In the genomic region with DNA sequence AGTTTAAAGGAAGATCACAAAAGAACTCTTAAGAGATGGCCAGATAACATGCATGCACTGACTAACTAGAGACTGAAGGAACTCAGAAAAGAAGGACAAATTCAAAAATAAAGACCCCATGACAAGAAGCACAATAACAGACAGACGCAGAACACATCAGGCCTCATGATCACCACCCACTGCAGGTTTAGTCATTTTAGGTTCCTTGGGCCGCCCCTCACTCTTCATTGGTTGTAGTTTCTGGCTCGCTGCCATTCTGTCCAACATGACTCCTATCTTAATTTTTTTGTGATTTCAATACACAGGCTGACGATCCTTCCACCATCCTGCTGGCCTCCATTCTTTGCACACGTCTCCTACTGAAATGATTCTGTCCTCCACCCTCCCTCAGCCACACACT, we compare ENCODE assay signal across 10 cellular contexts. TPM values are rescaled to one million over a fixed set of nuclear protein-coding genes. Genes with fewer than 3 reads are reported as not detected.
A peak's percentile ranks its signal among the peaks of the same experiment; 100 is the strongest.
DNase-seq lines count a peak whose midpoint lies in the region; ATAC-seq, FAIRE-seq and TF ChIP-seq lines count a peak whose summit lies in the region.
"Had no signal": no experiment of that assay in that cellular context is flagged by ENCODE, and none has a peak within 500 bp of the region (broad histone marks: within the 10 kb centered on the region; RNA-seq: fewer than 3 reads in every experiment).

No MANE protein-coding gene starts in this region.

- intact Hi-C loops in endothelial cell of umbilical vein (cut with micrococcal nuclease): loop anchor here (2.0 kb wide), 1 partner anchor 13 kb away; no protein-coding TSS in a partner anchor

- H3K9me3 ChIP-seq in OCI-LY1 (ENCODE audit: low read length) (0 out of 2 replicates have a peak, but pooled peaks cover 6% of the 10 kb centered on the region), endothelial cell of umbilical vein (replicated peaks; ENCODE audit: control insufficient read depth, insufficient read depth, low read length) (no peaks in the 10 kb centered on the region), trophoblast cell (ENCODE audit: insufficient read depth, low read depth, low read length) (no peaks in the 10 kb centered on the region)
- H3K9me3 ChIP-seq: Peyer's patch had no signal

- H3K36me3 Mint-ChIP-seq in T-helper 2 cell treated with Interferon-gamma antibody and Interleukin-4, amounts not matched to agents 5 μg/mL and 100 μg/mL, for 36 hours (ENCODE audit: low read depth): peaks cover 17% of the 10 kb centered on the region

- no peak for FAIRE-seq in endothelial cell of umbilical vein (lab: Jason Lieb, UNC)

- H2BK5ac ChIP-seq in trophoblast cell (ENCODE audit: low read depth, low read length, poor library complexity): no peak overlapping the region

- TF ChIP-seq POLR2A in endothelial cell of umbilical vein (IDR thresholded peaks at IDR 0.05; ENCODE audit: low read depth, low read length): no peak

- dilution Hi-C loops in endothelial cell of umbilical vein (cut with MboI; ENCODE audit: extremely low pct_ligation_motif_present, low sequenced_read_pairs): no loop called here

- WGBS in trophoblast cell (ENCODE audit: extremely low coverage, insufficient coverage, insufficient read length): no CpG with 5 or more reads among the region's 5 CpGs

- no peak for ATAC-seq in HG03378 (IDR thresholded peaks at IDR 0.05; ENCODE audit: unreplicated experiment)

- no peak overlapping the region for H3K4ac ChIP-seq in trophoblast cell (ENCODE audit: low read depth, low read length)

- peaks cover 5% of the 10 kb centered on the region for H3K27me3 Mint-ChIP-seq in T-helper 2 cell treated with Interferon-gamma antibody and Interleukin-4, amounts not matched to agents 5 μg/mL and 100 μg/mL, for 36 hours (ENCODE audit: low read depth)
- H3K27me3 Mint-ChIP-seq: activated naive CD8-positive, alpha-beta T cell treated with anti-CD3 and anti-CD28 coated beads, Interleukin-2, amount 10 ng/mL, durations not matched to agents 7 days and 5 days had no signal

- H3K4me3 ChIP-seq in OCI-LY1 (ENCODE audit: low read depth, low read length, poor library complexity, severe bottlenecking) (peak overlapping the region; percentile 53), endothelial cell of umbilical vein (replicated peaks in 1 of 3; ENCODE audit: insufficient read depth in 1 of 3, low read depth in 1 of 3, low read length in 3 of 3) (no peak overlapping the region), trophoblast cell (ENCODE audit: low read depth, low read length) (no peak overlapping the region)

- no peaks in the 10 kb centered on the region for H3K79me1 ChIP-seq in trophoblast cell (ENCODE audit: low read length)

- H3K23ac ChIP-seq in trophoblast cell (ENCODE audit: low read length): peak overlapping the region; percentile 80

- H2AFZ ChIP-seq in OCI-LY1 (ENCODE audit: low read length): no peak overlapping the region
- H2AFZ ChIP-seq in endothelial cell of umbilical vein (ENCODE audit: low read depth, low read length): no peak overlapping the region
- H2AFZ ChIP-seq in trophoblast cell (ENCODE audit: insufficient read depth, low read length, poor library complexity): no peak overlapping the region

- H3K9me2 ChIP-seq in OCI-LY1 (ENCODE audit: low read depth, low read length): no peaks in the 10 kb centered on the region

- H4K91ac ChIP-seq in trophoblast cell (ENCODE audit: low read depth, low read length): no peak overlapping the region

- H3K36me3 ChIP-seq in OCI-LY1 (ENCODE audit: insufficient read depth, low read length): peaks cover 55% of the 10 kb centered on the region
- no peaks in the 10 kb centered on the region for H3K36me3 ChIP-seq in endothelial cell of umbilical vein (ENCODE audit: control insufficient read depth in 2 of 2, extremely low read depth in 1 of 2, insufficient read depth in 2 of 2, low read length in 2 of 2)
- no peaks in the 10 kb centered on the region for H3K36me3 ChIP-seq in trophoblast cell (ENCODE audit: control insufficient read depth in 1 of 2, insufficient read depth in 2 of 2, low read length in 2 of 2)

- no peak overlapping the region for H2BK12ac ChIP-seq in trophoblast cell (ENCODE audit: low read length)

- peaks cover 7% of the 10 kb centered on the region; the same call in 1 of the 2 replicates for H3F3A ChIP-seq in OCI-LY1 (ENCODE audit: insufficient read depth, low read length)

- H3K27me3 ChIP-seq in OCI-LY1 (ENCODE audit: insufficient read depth, low read length) (no peaks in the 10 kb centered on the region), endothelial cell of umbilical vein (ENCODE audit: control insufficient read depth in 2 of 2, insufficient read depth in 2 of 2, low read length in 2 of 2) (no peaks in the 10 kb centered on the region), trophoblast cell (ENCODE audit: insufficient read depth, low read length) (no peaks in the 10 kb centered on the region)
- H3K27me3 ChIP-seq: Peyer's patch had no signal

- no peak overlapping the region for H2BK120ac ChIP-seq in trophoblast cell (ENCODE audit: insufficient read depth, low read length, poor library complexity)

- H3K27ac ChIP-seq in OCI-LY1 (ENCODE audit: low read depth, low read length, poor library complexity, severe bottlenecking) (peak overlapping the region; percentile 80), endothelial cell of umbilical vein (ENCODE audit: insufficient read depth, low read depth, low read length) (no peak overlapping the region), trophoblast cell (ENCODE audit: low read depth, low read length) (no peak overlapping the region)

- no peak overlapping the region for H3K27ac Mint-ChIP-seq in T-helper 2 cell treated with Interferon-gamma antibody and Interleukin-4, amounts not matched to agents 5 μg/mL and 100 μg/mL, for 36 hours
- H3K27ac Mint-ChIP-seq: activated naive CD8-positive, alpha-beta T cell treated with anti-CD3 and anti-CD28 coated beads, Interleukin-2, amount 10 ng/mL, durations not matched to agents 7 days and 5 days had no signal

- peak overlapping the region; percentile 74 for H3K4me2 ChIP-seq in OCI-LY1 (ENCODE audit: low read length)
- no peak overlapping the region for H3K4me2 ChIP-seq in endothelial cell of umbilical vein (ENCODE audit: insufficient read depth, low read length)
- H3K4me2 ChIP-seq in trophoblast cell (ENCODE audit: low read length): no peak overlapping the region

- H4K12ac ChIP-seq in trophoblast cell (ENCODE audit: low read depth, low read length): no peak overlapping the region

- H2AK5ac ChIP-seq in trophoblast cell (ENCODE audit: low read length): no peak overlapping the region

- H3K14ac ChIP-seq in trophoblast cell (ENCODE audit: low read length): no peak overlapping the region

- DNase-seq in EH (ENCODE audit: low read depth) (peak; percentile 63), endothelial cell of umbilical vein (ENCODE audit: low read depth, low spot score) (peak; percentile 67), trophoblast cell (no peak), T1000 (lab: John Stamatoyannopoulos, UW) (no peak)
- DNase-seq in T-helper 2 cell treated with Interferon-gamma antibody and Interleukin-4, amounts not matched to agents 5 μg/mL and 100 μg/mL, for 36 hours (ENCODE audit: low spot score): no peak
- DNase-seq: activated naive CD8-positive, alpha-beta T cell treated with anti-CD3 and anti-CD28 coated beads, Interleukin-2, amount 10 ng/mL, durations not matched to agents 7 days and 5 days; NCI-H2081 treated with DMSO at 0.1 percent for 48 hours had no signal

- no TSS peak for BruUV-seq in endothelial cell of umbilical vein (replicated peaks; lab: Mats Ljungman, UMichigan)

- H3K79me2 ChIP-seq in OCI-LY1 (ENCODE audit: insufficient read depth, low read length): peaks cover 59% of the 10 kb centered on the region
- peaks cover 48% of the 10 kb centered on the region for H3K79me2 ChIP-seq in endothelial cell of umbilical vein (ENCODE audit: control insufficient read depth, insufficient read depth, low read length)
- no peaks in the 10 kb centered on the region for H3K79me2 ChIP-seq in trophoblast cell (ENCODE audit: control insufficient read depth, insufficient read depth, low read length, poor library complexity)

- no peaks in the 10 kb centered on the region for H3K9me1 ChIP-seq in endothelial cell of umbilical vein (replicated peaks; ENCODE audit: control insufficient read depth, extremely low read depth, insufficient read depth, low read length)

- peaks cover 34% of the 10 kb centered on the region for H3K4me1 Mint-ChIP-seq in T-helper 2 cell treated with Interferon-gamma antibody and Interleukin-4, amounts not matched to agents 5 μg/mL and 100 μg/mL, for 36 hours (ENCODE audit: low read depth)

- H4K20me1 ChIP-seq in OCI-LY1 (ENCODE audit: insufficient read depth, low read length): no peaks in the 10 kb centered on the region
- peaks cover 5% of the 10 kb centered on the region for H4K20me1 ChIP-seq in endothelial cell of umbilical vein (replicated peaks; ENCODE audit: control insufficient read depth, extremely low read depth, insufficient read depth, low read length)

- H3K9me3 Mint-ChIP-seq in T-helper 2 cell treated with Interferon-gamma antibody and Interleukin-4, amounts not matched to agents 5 μg/mL and 100 μg/mL, for 36 hours: peaks cover 11% of the 10 kb centered on the region

- H3K4me1 ChIP-seq in OCI-LY1 (ENCODE audit: insufficient read depth, low read length, severe bottlenecking): peaks cover 62% of the 10 kb centered on the region
- peaks cover 23% of the 10 kb centered on the region for H3K4me1 ChIP-seq in endothelial cell of umbilical vein (ENCODE audit: control insufficient read depth, extremely low read depth, insufficient read depth, low read length)
- no peaks in the 10 kb centered on the region for H3K4me1 ChIP-seq in trophoblast cell (ENCODE audit: control insufficient read depth in 1 of 2, insufficient read depth in 2 of 2, low read length in 2 of 2)

- no peak for TF ChIP-seq CTCF in OCI-LY1 (IDR thresholded peaks at IDR 0.05; ENCODE audit: low read length)
- no peak for TF ChIP-seq CTCF in endothelial cell of umbilical vein (IDR thresholded peaks at IDR 0.05; ENCODE audit: extremely low read depth in 1 of 2, insufficient read depth in 1 of 2, low read depth in 1 of 2, low read length in 2 of 2)

- H3K4me3 Mint-ChIP-seq in T-helper 2 cell treated with Interferon-gamma antibody and Interleukin-4, amounts not matched to agents 5 μg/mL and 100 μg/mL, for 36 hours: no peak overlapping the region
- H3K4me3 Mint-ChIP-seq: activated naive CD8-positive, alpha-beta T cell treated with anti-CD3 and anti-CD28 coated beads, Interleukin-2, amount 10 ng/mL, durations not matched to agents 7 days and 5 days had no signal

- no peak overlapping the region for H4K8ac ChIP-seq in trophoblast cell (ENCODE audit: low read depth, low read length)

- POLR2A ChIA-PET in endothelial cell of umbilical vein (lab: Charles Lee): no interaction called here

- H3K9ac ChIP-seq in OCI-LY1 (ENCODE audit: low read length) (peak overlapping the region; percentile 67), endothelial cell of umbilical vein (replicated peaks; ENCODE audit: extremely low read depth, insufficient read depth, low read length) (no peak overlapping the region), trophoblast cell (ENCODE audit: low read length) (no peak overlapping the region)

- CTCF ChIA-PET in endothelial cell of umbilical vein (lab: Charles Lee): no interaction called here

- H3K18ac ChIP-seq in trophoblast cell (ENCODE audit: low read length): no peak overlapping the region

RNA-seq across cellular contexts. Expression of a gene that starts 21.6 kb away (rescaled TPM):
- total RNA-seq in endothelial cell of umbilical vein: 42.5 and 45.5 TPM in 2 replicates
- polyA plus RNA-seq in endothelial cell of umbilical vein: 9.2 and 13.4 TPM in 2 replicates
- polyA plus RNA-seq in endothelial cell of umbilical vein (2011; cell fraction: cytosol; rRNA removed): 23.1 and 24.0 TPM in 2 replicates
- polyA plus RNA-seq in endothelial cell of umbilical vein (2011; cell fraction: nucleus; rRNA removed): 25.6 and 31.9 TPM in 2 replicates
- 39.9 and 43.9 TPM in 2 replicates for polyA plus RNA-seq in endothelial cell of umbilical vein (2012)
- polyA minus RNA-seq in endothelial cell of umbilical vein: 39.6 and 39.8 TPM in 2 replicates
- polyA minus RNA-seq in endothelial cell of umbilical vein (2011; cell fraction: cytosol; rRNA and poly(A)+ RNA removed): 5.1 TPM
- polyA minus RNA-seq in endothelial cell of umbilical vein (2011; cell fraction: nucleus; rRNA and poly(A)+ RNA removed): 29.2 and 38.3 TPM in 2 replicates
- 23.4 TPM in 2 replicates for polyA plus RNA-seq in trophoblast cell (2013)

RNA-seq across cellular contexts. Expression of a gene that starts 46.8 kb away (rescaled TPM):
- total RNA-seq in endothelial cell of umbilical vein: not detected in 2 replicates
- polyA plus RNA-seq in endothelial cell of umbilical vein: not detected in 2 replicates
- polyA plus RNA-seq in endothelial cell of umbilical vein (2011; cell fraction: cytosol; rRNA removed): not detected in 2 replicates
- not detected in 2 replicates for polyA plus RNA-seq in endothelial cell of umbilical vein (2011; cell fraction: nucleus; rRNA removed)
- not detected in 2 replicates for polyA plus RNA-seq in endothelial cell of umbilical vein (2012)
- not detected in 2 replicates for polyA minus RNA-seq in endothelial cell of umbilical vein
- polyA minus RNA-seq in endothelial cell of umbilical vein (2011; cell fraction: cytosol; rRNA and poly(A)+ RNA removed): not detected
- not detected in 2 replicates for polyA minus RNA-seq in endothelial cell of umbilical vein (2011; cell fraction: nucleus; rRNA and poly(A)+ RNA removed)
- not detected in 2 replicates for polyA plus RNA-seq in trophoblast cell (2013)
- total RNA-seq: activated naive CD8-positive, alpha-beta T cell treated with anti-CD3 and anti-CD28 coated beads, Interleukin-2, amount 10 ng/mL, durations not matched to agents 7 days and 5 days; Peyer's patch had no signal

Comparison
In these comparisons a context has a peak if more than half of its experiments do, and no peak if none do; other contexts are left out.
1. DNase-seq: peak in EH (single experiment) and endothelial cell of umbilical vein (single experiment); none in trophoblast cell (0 of 2), T1000 (single experiment) and T-helper 2 cell treated with Interferon-gamma antibody and Interleukin-4, amounts not matched to agents 5 μg/mL and 100 μg/mL, for 36 hours (single experiment).